In the genomic region with DNA sequence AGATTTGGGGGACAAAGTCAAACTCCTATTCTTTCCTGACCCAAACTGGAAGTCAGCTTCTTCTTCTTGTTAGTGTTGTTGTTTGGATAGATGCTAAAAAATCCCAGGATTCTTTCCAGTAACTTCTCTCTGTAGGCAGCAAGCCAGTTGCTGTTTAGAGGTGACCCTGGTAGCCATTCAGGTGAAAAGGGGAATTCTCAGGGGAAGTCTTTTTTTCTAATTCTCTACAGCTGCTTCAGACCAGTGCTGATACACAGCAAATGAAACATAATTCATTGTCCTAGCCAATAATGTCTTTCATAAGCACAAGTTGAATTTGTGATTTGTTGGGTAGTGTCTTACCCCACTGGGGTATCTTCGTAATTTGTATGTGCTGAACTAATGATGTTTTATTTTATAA, we compare ENCODE assay signal across 24 cellular contexts.
A peak's percentile ranks its signal among the peaks of the same experiment; 100 is the strongest.
DNase-seq lines count a peak whose midpoint lies in the region; ATAC-seq, FAIRE-seq and TF ChIP-seq lines count a peak whose summit lies in the region.
"Had no signal": no experiment of that assay in that cellular context is flagged by ENCODE, and none has a peak within 500 bp of the region (broad histone marks: within the 10 kb centered on the region; RNA-seq: fewer than 3 reads in every experiment).

No MANE protein-coding gene starts in this region.

- H3K4me1 ChIP-seq in small intestine (ENCODE audit: control insufficient read depth in 2 of 2, insufficient read depth in 1 of 2, low read depth in 1 of 2, low read length in 1 of 2), result no peaks in the 10 kb centered on the region

- no peak for TF ChIP-seq CTCF in dorsolateral prefrontal cortex (IDR thresholded peaks at IDR 0.05 in 54 of 56, conservative IDR thresholded peaks at IDR 0.05 in 2 of 56; ENCODE audit: low read depth in 1 of 56, partially characterized antibody in 56 of 56)

- H3K4me3 Mint-ChIP-seq in T-helper 17 cell, result no peak overlapping the region
- H3K4me3 Mint-ChIP-seq: B cell; CD8-positive, alpha-beta T cell; HFFc6 had no signal

- no peaks in the 10 kb centered on the region for H3K27me3 Mint-ChIP-seq in T-helper 17 cell
- H3K27me3 Mint-ChIP-seq: B cell, IgD-negative memory B cell had no signal

- TF ChIP-seq POLR2A in GM12892 (IDR thresholded peaks at IDR 0.05; ENCODE audit: low read depth, low read length), result no peak

- intact Hi-C loops in dorsolateral prefrontal cortex (cut with DNase I), result no loop called here

- H3K9me3 ChIP-seq in T-helper 17 cell (ENCODE audit: control insufficient read depth, low read length, poor library complexity, severe bottlenecking) (no peaks in the 10 kb centered on the region), small intestine (ENCODE audit: control insufficient read depth, low read depth) (no peaks in the 10 kb centered on the region)
- H3K9me3 ChIP-seq: BLaER1 treated with 17β-estradiol and CSF1 and Interleukin-3, amounts not matched to agents 10 nM and 100 nM had no signal

- ATAC-seq in HG02610 (IDR thresholded peaks at IDR 0.05; ENCODE audit: unreplicated experiment), result peak; percentile 70
- ATAC-seq in HG03442 (IDR thresholded peaks at IDR 0.05; ENCODE audit: unreplicated experiment), result peak; percentile 43
- ATAC-seq in T-helper 17 cell, result no peak
- ATAC-seq in HG03045 (IDR thresholded peaks at IDR 0.05; ENCODE audit: unreplicated experiment), result no peak
- ATAC-seq: CD8-positive, alpha-beta T cell; HCT116; HepG2 had no signal

- H3K27me3 ChIP-seq in small intestine (ENCODE audit: control insufficient read depth in 2 of 2, insufficient read depth in 2 of 2, low read length in 2 of 2) (no peaks in the 10 kb centered on the region), dorsolateral prefrontal cortex (no peaks in the 10 kb centered on the region)
- H3K27me3 ChIP-seq: BLaER1 treated with 17β-estradiol and CSF1 and Interleukin-3, amounts not matched to agents 10 nM and 100 nM had no signal

- H3K27ac ChIP-seq in small intestine (ENCODE audit: low read depth in 1 of 2, low read length in 1 of 2) (no peak overlapping the region), dorsolateral prefrontal cortex (no peak overlapping the region)
- H3K27ac ChIP-seq: BLaER1 treated with 17β-estradiol and CSF1 and Interleukin-3, amounts not matched to agents 10 nM and 100 nM had no signal

- H3K36me3 ChIP-seq in small intestine (ENCODE audit: control insufficient read depth in 2 of 2, insufficient read depth in 2 of 2, low read length in 2 of 2), result no peaks in the 10 kb centered on the region
- H3K36me3 ChIP-seq: BLaER1 treated with 17β-estradiol and CSF1 and Interleukin-3, amounts not matched to agents 10 nM and 100 nM had no signal

- H3K4me3 ChIP-seq in small intestine (ENCODE audit: low read depth in 1 of 2, low read length in 2 of 2), result no peak overlapping the region
- no peak overlapping the region for H3K4me3 ChIP-seq in dorsolateral prefrontal cortex
- H3K4me3 ChIP-seq: BLaER1 treated with 17β-estradiol and CSF1 and Interleukin-3, amounts not matched to agents 10 nM and 100 nM had no signal

- FAIRE-seq in GM12892 (lab: Jason Lieb, UNC), result peak; percentile 42
- FAIRE-seq in small intestine (lab: Jason Lieb, UNC), result no peak
- FAIRE-seq: HepG2 had no signal

- peak overlapping the region; percentile 19 for H3K27ac Mint-ChIP-seq in T-helper 17 cell
- H3K27ac Mint-ChIP-seq: B cell; CD8-positive, alpha-beta T cell; HFFc6; IgD-negative memory B cell had no signal

- no peak for DNase-seq in GM12892 (ENCODE audit: insufficient read length)
- no peak for DNase-seq in T-helper 17 cell
- no peak for DNase-seq in COLO829 (ENCODE audit: low spot score)
- DNase-seq in small intestine, result no peak
- no peak for DNase-seq in dorsolateral prefrontal cortex
- DNase-seq: CD8-positive, alpha-beta T cell; COR-L47; DMS 273 treated with DMSO at 0.1 percent for 48 hours; DMS53; DND-41; EL; GOT3; H7; HFFc6; Karpas-422; KBM-7 had no signal

- 90 to 100% (median 95%) methylated on average over 1 of the region's 1 CpG for WGBS in small intestine, 3 donors

- no peaks in the 10 kb centered on the region for H3K4me1 Mint-ChIP-seq in T-helper 17 cell

- H3K36me3 Mint-ChIP-seq in T-helper 17 cell (ENCODE audit: low read depth), result peaks cover 3% of the 10 kb centered on the region
- H3K36me3 Mint-ChIP-seq: IgD-negative memory B cell had no signal

Comparison
In these comparisons a context has a peak if more than half of its experiments do, and no peak if none do; other contexts are left out.
1. ATAC-seq: peak in HG02610 (single experiment) and HG03442 (single experiment); none in T-helper 17 cell (single experiment) and HG03045 (single experiment).